In genomic region chr2:221555511-221555845, GRCh38 we compare ENCODE assay signal across 9 cellular contexts. TPM values are rescaled to one million over a fixed set of nuclear protein-coding genes. Genes with fewer than 3 reads are reported as not detected.
DNase-seq lines count a peak whose midpoint lies in the region; ATAC-seq, FAIRE-seq and TF ChIP-seq lines count a peak whose summit lies in the region.
"Had no signal": no experiment of that assay in that cellular context is flagged by ENCODE, and none has a peak within 500 bp of the region (broad histone marks: within the 10 kb centered on the region; RNA-seq: fewer than 3 reads in every experiment).

No MANE protein-coding gene starts in this region.

- no peak for TF ChIP-seq POLR2A in GM12892 (IDR thresholded peaks at IDR 0.05; ENCODE audit: low read depth, low read length)

- FAIRE-seq in GM12892 (lab: Jason Lieb, UNC) = no peak

- H3K9ac ChIP-seq in endodermal cell (ENCODE audit: extremely low read depth, low read length, poor library complexity, severe bottlenecking) = no peak overlapping the region

- H3K36me3 ChIP-seq in endodermal cell (ENCODE audit: control insufficient read depth, insufficient read depth, low read length) = peaks cover 50% of the 10 kb centered on the region

- H3K27me3 ChIP-seq in endodermal cell (ENCODE audit: control insufficient read depth, insufficient read depth, low read length, poor library complexity, severe bottlenecking) = no peaks in the 10 kb centered on the region

- DNase-seq in endodermal cell (no peak), MV-4-11 (lab: John Stamatoyannopoulos, UW) (no peak), NOMO-1 (lab: John Stamatoyannopoulos, UW; ENCODE audit: unreplicated experiment in 2 of 2) (no peak), DMS53 (lab: John Stamatoyannopoulos, UW) (no peak), GM12892 (ENCODE audit: insufficient read length) (no peak)
- DNase-seq: NCI-H1092 had no signal

- H3K9me3 ChIP-seq in endodermal cell (ENCODE audit: control insufficient read depth, low read length) = peaks cover 5% of the 10 kb centered on the region

- H3K9me3 Mint-ChIP-seq in endodermal cell = no peaks in the 10 kb centered on the region

- peak overlapping the region; percentile 16 for H3K4me3 ChIP-seq in endodermal cell (ENCODE audit: low read length)

- H3K4me3 Mint-ChIP-seq in endodermal cell = peak overlapping the region; percentile 16

- peak overlapping the region; percentile 75 for H3K27ac ChIP-seq in endodermal cell (ENCODE audit: low read depth, low read length)

- H3K27ac Mint-ChIP-seq in endodermal cell = peak overlapping the region; percentile 20

- no peaks in the 10 kb centered on the region for H3K27me3 Mint-ChIP-seq in endodermal cell (ENCODE audit: insufficient read depth)

- WGBS in endodermal cell (ENCODE audit: insufficient coverage in 1 of 2, insufficient read length in 1 of 2), 2 experiments = 65 to 76% methylated on average over 2 of the region's 2 CpGs

- no peak for TF ChIP-seq CTCF in endodermal cell (conservative IDR thresholded peaks at IDR 0.05)

- peaks cover 62% of the 10 kb centered on the region for H3K4me1 Mint-ChIP-seq in endodermal cell

- peaks cover 30% of the 10 kb centered on the region for H3K4me1 ChIP-seq in endodermal cell (ENCODE audit: control insufficient read depth, insufficient read depth, low read length)

- peak; percentile 18 for ATAC-seq in GM18508 (IDR thresholded peaks at IDR 0.05; ENCODE audit: insufficient read depth, unreplicated experiment)
- ATAC-seq in GM19467 (IDR thresholded peaks at IDR 0.05; ENCODE audit: unreplicated experiment) = peak; percentile 37
- peak; percentile 33 for ATAC-seq in HG03108 (IDR thresholded peaks at IDR 0.05; ENCODE audit: unreplicated experiment)

- peaks cover 20% of the 10 kb centered on the region for H3K36me3 Mint-ChIP-seq in endodermal cell (ENCODE audit: low read depth)

RNA-seq across cellular contexts. Expression of gene EPHA4, which starts 16.6 kb away (rescaled TPM):
- 10 to 100 TPM; 74.1 to 87.3 TPM for total RNA-seq in endodermal cell
- polyA plus RNA-seq in endodermal cell (2013, experiment 1 of 2) = 83.9 TPM
- polyA plus RNA-seq in endodermal cell (2013, experiment 2 of 2) = 76.5 TPM
- polyA plus RNA-seq in GM12892 (2012; ENCODE audit: missing spikeins) = 0.19 TPM
